Comparison of ENCODE assay signal across 8 cellular contexts in the genomic region with DNA sequence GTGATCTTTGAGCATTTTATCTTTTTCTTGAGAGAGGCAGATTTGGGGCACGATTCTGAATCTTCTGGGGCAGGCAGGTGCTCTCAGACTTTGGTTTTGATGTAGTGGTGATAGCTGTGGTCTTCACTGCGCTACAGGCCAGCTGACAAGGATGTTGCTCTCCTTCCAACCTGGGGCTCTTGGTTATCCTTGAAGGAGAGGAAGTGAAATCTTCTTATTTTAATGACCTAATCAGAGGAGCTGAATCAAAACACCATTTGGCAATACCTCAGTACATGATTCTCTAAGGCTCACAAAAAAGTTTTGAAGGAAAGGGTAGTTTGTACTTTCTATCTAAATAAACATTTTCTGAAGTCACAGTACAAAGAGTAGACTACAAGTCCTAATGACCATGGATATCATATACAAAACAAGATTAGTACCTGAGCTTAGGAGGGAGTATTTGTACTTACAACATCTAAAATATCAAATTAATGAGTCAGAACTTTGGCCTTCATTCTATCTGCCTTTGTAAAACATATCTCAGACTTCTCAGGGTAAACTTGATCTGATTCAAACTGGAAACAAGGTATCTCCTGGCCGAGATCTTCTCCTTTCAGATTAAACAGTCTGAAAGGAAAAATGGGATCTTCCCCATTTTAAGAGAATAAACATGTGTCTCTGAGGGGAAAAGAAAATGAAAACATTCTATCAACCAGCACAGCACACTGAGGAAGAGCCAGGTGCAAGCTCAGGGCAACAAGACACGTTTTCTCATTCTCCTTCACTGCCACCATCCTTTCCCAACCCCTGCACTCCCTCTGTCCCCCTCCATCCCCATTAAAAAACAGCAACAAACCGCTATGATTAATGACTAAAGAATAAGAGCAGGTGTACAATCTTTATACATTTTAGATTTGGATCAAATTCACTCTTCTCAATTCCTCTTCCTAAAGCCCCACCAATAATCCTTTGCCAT.
A peak's percentile ranks its signal among the peaks of the same experiment; 100 is the strongest.
DNase-seq lines count a peak whose midpoint lies in the region; ATAC-seq and TF ChIP-seq lines count a peak whose summit lies in the region.

No MANE protein-coding gene starts in this region.

- H3K4me2 ChIP-seq in neural progenitor cell = no peak overlapping the region

- no peak for TF ChIP-seq CTCF in neural progenitor cell (IDR thresholded peaks at IDR 0.05)

- no peak overlapping the region for H3K9ac ChIP-seq in neural progenitor cell

- H3K4me1 Mint-ChIP-seq in neural progenitor cell = peaks cover 17% of the 10 kb centered on the region

- no peaks in the 10 kb centered on the region for H3K36me3 ChIP-seq in neural progenitor cell

- H3K36me3 Mint-ChIP-seq in neural progenitor cell = no peaks in the 10 kb centered on the region

- peaks cover 2% of the 10 kb centered on the region for H3K27me3 Mint-ChIP-seq in neural progenitor cell (ENCODE audit: insufficient read depth, low read depth)

- H3K4me3 Mint-ChIP-seq in neural progenitor cell = peak overlapping the region; percentile 35

- H3K79me2 ChIP-seq in neural progenitor cell (ENCODE audit: low read depth) = no peaks in the 10 kb centered on the region

- no peaks in the 10 kb centered on the region for H4K20me1 ChIP-seq in neural progenitor cell (ENCODE audit: low read depth)

- H3K4me1 ChIP-seq in neural progenitor cell = peaks cover 16% of the 10 kb centered on the region

- no peak overlapping the region for H3K27ac Mint-ChIP-seq in neural progenitor cell

- H3K27ac ChIP-seq in neural progenitor cell = no peak overlapping the region

- ATAC-seq in GM19351 (IDR thresholded peaks at IDR 0.05; ENCODE audit: unreplicated experiment) = peak; percentile 17
- ATAC-seq in HG03175 (IDR thresholded peaks at IDR 0.05; ENCODE audit: unreplicated experiment) = peak; percentile 9
- ATAC-seq in GM19467 (IDR thresholded peaks at IDR 0.05; ENCODE audit: unreplicated experiment) = no peak
- ATAC-seq in HG03097 (IDR thresholded peaks at IDR 0.05; ENCODE audit: low FRiP score, unreplicated experiment) = no peak

- DNase-seq in amniotic epithelial cell (ENCODE audit: low read depth) (peak; percentile 84), neural progenitor cell (ENCODE audit: low spot score) (no peak), dedifferentiated amniotic fluid mesenchymal stem cell (ENCODE audit: extremely low spot score) (no peak), HuH-7.5 (ENCODE audit: low spot score) (no peak)

- H3K9me3 Mint-ChIP-seq in neural progenitor cell = no peaks in the 10 kb centered on the region

- no peaks in the 10 kb centered on the region for H3K9me3 ChIP-seq in neural progenitor cell (ENCODE audit: low read depth)

- no peak overlapping the region for H2AFZ ChIP-seq in neural progenitor cell (replicated peaks)

- H3F3A ChIP-seq in neural progenitor cell (ENCODE audit: low read depth) = no peaks in the 10 kb centered on the region

- H3K4me3 ChIP-seq in neural progenitor cell = no peak overlapping the region

- no peaks in the 10 kb centered on the region for H3K27me3 ChIP-seq in neural progenitor cell

Comparison
In these comparisons a context has a peak if more than half of its experiments do, and no peak if none do; other contexts are left out.
1. ATAC-seq: peak in GM19351 (single experiment) and HG03175 (single experiment); none in GM19467 (single experiment) and HG03097 (single experiment).